In the genomic region with DNA sequence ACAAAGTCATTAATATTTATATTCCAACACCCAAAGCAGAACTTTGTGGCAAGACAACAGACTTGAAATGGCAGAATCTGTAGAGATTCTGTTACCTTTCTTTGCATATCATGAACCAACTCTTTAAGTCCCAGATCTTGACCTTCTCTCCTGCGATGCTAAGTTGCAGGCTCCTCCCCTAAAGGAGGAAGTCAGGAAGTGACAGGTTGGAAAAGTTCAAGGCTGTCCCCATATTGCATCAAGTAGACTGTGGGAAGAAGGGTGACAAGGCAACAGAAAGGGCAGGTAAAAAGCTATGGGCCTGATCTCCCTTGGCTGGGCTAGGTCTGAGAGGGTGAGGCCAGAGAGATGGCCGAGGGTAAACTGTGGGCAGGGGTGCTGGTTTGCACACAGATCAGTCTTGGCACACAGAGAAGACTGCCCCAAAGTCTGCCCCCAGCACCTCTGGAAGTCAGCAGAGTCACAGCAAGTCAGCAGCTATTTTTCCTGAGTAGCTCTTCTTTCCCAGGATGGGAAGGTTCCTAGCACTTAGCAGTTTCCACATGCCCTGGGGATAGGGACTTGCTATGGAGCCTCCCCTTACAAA, we compare ENCODE assay signal across 27 cellular contexts.
"Had no signal": no experiment of that assay in that cellular context is flagged by ENCODE, and none has a peak within 500 bp of the region (broad histone marks: within the 10 kb centered on the region; RNA-seq: fewer than 3 reads in every experiment).

No MANE protein-coding gene starts in this region.

- H3K27ac ChIP-seq: brain microvascular endothelial cell, SJCRH30, SK-N-MC, WERI-Rb-1 had no signal

- DNase-seq: activated CD4-positive, alpha-beta T cell treated with anti-CD3 and anti-CD28 coated beads, Interleukin-2, amount 10 ng/mL, durations not matched to agents 24 days and 14 days; activated CD4-positive, alpha-beta T cell treated with anti-CD3 and anti-CD28 coated beads, Interleukin-2, amount 50 U/mL, for 4 hours; activated CD4-positive, CD25-positive, alpha-beta regulatory T cell; activated CD8-positive, alpha-beta T cell treated with anti-CD3 and anti-CD28 coated beads for 36 hours; activated effector memory CD4-positive, alpha-beta T cell treated with anti-CD3 and anti-CD28 coated beads, Interleukin-2, amount 50 U/mL, for 16 hours; activated naive CD4-positive, alpha-beta T cell; activated naive CD4-positive, alpha-beta T cell treated with anti-CD3 and anti-CD28 coated beads, Interleukin-2, amount 50 U/mL, for 16 hours; activated naive CD8-positive, alpha-beta T cell treated with anti-CD3 and anti-CD28 coated beads for 36 hours; activated T-cell treated with anti-CD3 and anti-CD28 coated beads, Interleukin-2, amount 50 U/mL, for 1 hour; activated T-cell treated with anti-CD3 and anti-CD28 coated beads, Interleukin-2, amount 50 U/mL, for 72 hours; amniotic stem cell; aorta; brain microvascular endothelial cell; central memory CD4-positive, alpha-beta T cell; NCI-H1092 treated with DMSO at 0.1 percent for 48 hours; NCI-H1417 treated with DMSO at 0.1 percent for 48 hours; NCI-H187 treated with DMSO at 0.1 percent for 48 hours; NCI-H2081 treated with DMSO at 0.1 percent for 48 hours; NCI-H226; NCI-H524 treated with DMSO at 0.1 percent for 48 hours; SHP77; SJCRH30; T1000; WERI-Rb-1 had no signal

- ATAC-seq: activated CD8-positive, alpha-beta T cell treated with anti-CD3 and anti-CD28 coated beads for 36 hours; activated T-cell treated with anti-CD3 and anti-CD28 coated beads, Interleukin-2, amount 50 U/mL, for 72 hours; activated T-helper 17 cell treated with anti-CD3 and anti-CD28 coated beads, Interleukin-2, amount 50 U/mL, for 72 hours; Panc1 had no signal

- H3K27me3 ChIP-seq: brain microvascular endothelial cell had no signal

- H3K4me3 ChIP-seq: SJCRH30, SK-N-MC had no signal

- H3K4me1 ChIP-seq: SJCRH30 had no signal

- H3K36me3 ChIP-seq: brain microvascular endothelial cell, SJCRH30, WERI-Rb-1 had no signal
